ENCODE assay signal across 1 cellular context in the genomic region with DNA sequence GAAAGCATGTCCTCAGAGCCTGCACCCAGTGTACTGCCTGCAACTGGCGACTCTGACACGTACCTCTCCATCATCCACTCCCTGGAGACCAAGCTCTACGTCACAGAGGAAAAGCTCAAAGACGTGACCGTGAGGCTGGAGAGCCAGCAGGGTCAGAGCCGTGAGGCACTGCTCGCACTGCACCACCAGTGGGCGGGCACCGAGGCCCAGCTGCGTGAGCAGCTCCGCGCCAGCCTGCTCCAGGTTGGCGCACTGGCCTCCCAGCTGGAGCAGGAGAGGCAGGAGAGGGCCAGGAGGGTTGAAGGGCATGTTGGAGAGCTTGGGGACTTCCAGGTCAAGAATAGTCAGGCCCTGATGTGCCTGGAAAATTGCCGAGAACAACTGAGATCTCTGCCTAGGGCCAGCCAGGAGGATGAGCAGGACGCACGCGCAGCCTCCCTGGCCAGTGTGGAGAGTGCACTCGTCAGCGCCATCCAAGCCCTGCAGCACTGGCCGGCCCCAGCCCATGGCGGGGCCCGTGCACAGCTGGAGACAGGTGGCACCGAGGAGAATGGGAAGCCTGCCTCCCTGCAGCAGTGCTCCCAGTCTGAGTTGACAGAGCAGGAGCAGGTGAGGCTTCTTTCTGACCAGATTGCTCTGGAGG.
TF ChIP-seq lines count a peak whose summit lies in the region.

No MANE protein-coding gene starts in this region.

TF ChIP-seq in HepG2, 621 proteins besides CTCF, POLR2A, EP300 and RAD21:
- TF ChIP-seq PAXIP1 (CRISPR knock-in tag; conservative IDR thresholded peaks at IDR 0.05), result no peak
- no peak for TF ChIP-seq NR2C2 (CRISPR knock-in tag; IDR thresholded peaks at IDR 0.05; ENCODE audit: borderline replicate concordance)
- TF ChIP-seq, protein P1, sequence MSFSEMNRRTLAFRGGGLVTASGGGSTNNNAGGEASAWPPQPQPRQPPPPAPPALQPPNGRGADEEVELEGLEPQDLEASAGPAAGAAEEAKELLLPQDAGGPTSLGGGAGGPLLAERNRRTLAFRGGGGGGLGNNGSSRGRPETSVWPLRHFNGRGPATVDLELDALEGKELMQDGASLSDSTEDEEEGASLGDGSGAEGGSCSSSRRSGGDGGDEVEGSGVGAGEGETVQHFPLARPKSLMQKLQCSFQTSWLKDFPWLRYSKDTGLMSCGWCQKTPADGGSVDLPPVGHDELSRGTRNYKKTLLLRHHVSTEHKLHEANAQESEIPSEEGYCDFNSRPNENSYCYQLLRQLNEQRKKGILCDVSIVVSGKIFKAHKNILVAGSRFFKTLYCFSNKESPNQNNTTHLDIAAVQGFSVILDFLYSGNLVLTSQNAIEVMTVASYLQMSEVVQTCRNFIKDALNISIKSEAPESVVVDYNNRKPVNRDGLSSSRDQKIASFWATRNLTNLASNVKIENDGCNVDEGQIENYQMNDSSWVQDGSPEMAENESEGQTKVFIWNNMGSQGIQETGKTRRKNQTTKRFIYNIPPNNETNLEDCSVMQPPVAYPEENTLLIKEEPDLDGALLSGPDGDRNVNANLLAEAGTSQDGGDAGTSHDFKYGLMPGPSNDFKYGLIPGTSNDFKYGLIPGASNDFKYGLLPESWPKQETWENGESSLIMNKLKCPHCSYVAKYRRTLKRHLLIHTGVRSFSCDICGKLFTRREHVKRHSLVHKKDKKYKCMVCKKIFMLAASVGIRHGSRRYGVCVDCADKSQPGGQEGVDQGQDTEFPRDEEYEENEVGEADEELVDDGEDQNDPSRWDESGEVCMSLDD (CRISPR knock-in tag; IDR thresholded peaks at IDR 0.05; ENCODE audit: borderline replicate concordance), result no peak
- no peak for TF ChIP-seq ZNF562 (CRISPR knock-in tag; IDR thresholded peaks at IDR 0.05; ENCODE audit: borderline replicate concordance)
- peak; percentile 15 for TF ChIP-seq AGO2 (optimal IDR thresholded peaks at IDR 0.05; ENCODE audit: low read depth, low read length)
TF ChIP-seq in HepG2: peak in this region for 1.
